Comparison of ENCODE assay signal across 16 cellular contexts in genomic region chr11:61726775-61727174, GRCh38. TPM values are rescaled to one million over a fixed set of nuclear protein-coding genes. Genes with fewer than 3 reads are reported as not detected.
A peak's percentile ranks its signal among the peaks of the same experiment; 100 is the strongest.
DNase-seq lines count a peak whose midpoint lies in the region; ATAC-seq and TF ChIP-seq lines count a peak whose summit lies in the region.
"Had no signal": no experiment of that assay in that cellular context is flagged by ENCODE, and none has a peak within 500 bp of the region (broad histone marks: within the 10 kb centered on the region; RNA-seq: fewer than 3 reads in every experiment).

No MANE protein-coding gene starts in this region.

- no peaks in the 10 kb centered on the region for H3K79me2 ChIP-seq in neural progenitor cell (ENCODE audit: low read depth)

- ATAC-seq in Right ventricle myocardium superior (ENCODE audit: poor library complexity) (no peak), HG02981 (IDR thresholded peaks at IDR 0.05; ENCODE audit: unreplicated experiment) (no peak), aorta (ENCODE audit: low FRiP score) (no peak), GM19324 (IDR thresholded peaks at IDR 0.05; ENCODE audit: low FRiP score, unreplicated experiment) (no peak)
- ATAC-seq: CD8-positive, alpha-beta T cell; HCT116 had no signal

- H3K4me1 ChIP-seq in left ventricle myocardium inferior = peaks cover 9% of the 10 kb centered on the region
- no peaks in the 10 kb centered on the region for H3K4me1 ChIP-seq in neural progenitor cell
- H3K4me1 ChIP-seq in uterus = no peaks in the 10 kb centered on the region
- H3K4me1 ChIP-seq in aorta (ENCODE audit: control insufficient read depth in 1 of 2, insufficient read depth in 2 of 2, low read length in 2 of 2) = no peaks in the 10 kb centered on the region

- peaks cover 100% of the 10 kb centered on the region for H3K36me3 Mint-ChIP-seq in dendritic cell treated with granulocyte-macrophage colony-stimulating factor and Interleukin-4, amounts not matched to agents 40 ng/mL and 50 ng/mL, for 4 days (ENCODE audit: low read depth)
- peaks cover 5% of the 10 kb centered on the region for H3K36me3 Mint-ChIP-seq in neural progenitor cell
- H3K36me3 Mint-ChIP-seq: CD8-positive, alpha-beta T cell had no signal

- H3K9me3 ChIP-seq in left ventricle myocardium inferior (replicated peaks) = no peaks in the 10 kb centered on the region
- H3K9me3 ChIP-seq in neural progenitor cell (ENCODE audit: low read depth) = no peaks in the 10 kb centered on the region
- no peaks in the 10 kb centered on the region for H3K9me3 ChIP-seq in uterus
- no peaks in the 10 kb centered on the region for H3K9me3 ChIP-seq in aorta (ENCODE audit: control insufficient read depth, low read length)

- no peak overlapping the region for H2AFZ ChIP-seq in neural progenitor cell (replicated peaks)
- H2AFZ ChIP-seq: GM23248 had no signal

- no peaks in the 10 kb centered on the region for H3K27me3 Mint-ChIP-seq in dendritic cell treated with granulocyte-macrophage colony-stimulating factor and Interleukin-4, amounts not matched to agents 40 ng/mL and 50 ng/mL, for 4 days
- H3K27me3 Mint-ChIP-seq in neural progenitor cell (ENCODE audit: insufficient read depth, low read depth) = peaks cover 4% of the 10 kb centered on the region

- H3F3A ChIP-seq in neural progenitor cell (ENCODE audit: low read depth) = no peaks in the 10 kb centered on the region

- H3K4me3 Mint-ChIP-seq in dendritic cell treated with granulocyte-macrophage colony-stimulating factor and Interleukin-4, amounts not matched to agents 40 ng/mL and 50 ng/mL, for 4 days = no peak overlapping the region
- no peak overlapping the region for H3K4me3 Mint-ChIP-seq in neural progenitor cell
- H3K4me3 Mint-ChIP-seq: CD14-positive monocyte; CD8-positive, alpha-beta T cell had no signal

- DNase-seq in left ventricle myocardium inferior (no peak), Right ventricle myocardium superior (no peak), neural progenitor cell (ENCODE audit: low spot score) (no peak), uterus (no peak), aorta (no peak)
- DNase-seq: CD8-positive, alpha-beta T cell; COR-L47; DND-41; GDM1; GM23248 had no signal

- H3K27me3 ChIP-seq in left ventricle myocardium inferior (ENCODE audit: low read depth) (no peaks in the 10 kb centered on the region), neural progenitor cell (no peaks in the 10 kb centered on the region), uterus (no peaks in the 10 kb centered on the region), aorta (ENCODE audit: control insufficient read depth in 1 of 2, insufficient read depth in 2 of 2, low read length in 1 of 2) (no peaks in the 10 kb centered on the region)

- no peaks in the 10 kb centered on the region for H4K20me1 ChIP-seq in neural progenitor cell (ENCODE audit: low read depth)

- TF ChIP-seq CTCF in left ventricle myocardium inferior (IDR thresholded peaks at IDR 0.05; ENCODE audit: borderline replicate concordance) (no peak), neural progenitor cell (IDR thresholded peaks at IDR 0.05) (no peak), uterus (IDR thresholded peaks at IDR 0.05) (no peak)

- no peak for TF ChIP-seq POLR2A in uterus (IDR thresholded peaks at IDR 0.05)

- H3K36me3 ChIP-seq in left ventricle myocardium inferior (peaks cover 31% of the 10 kb centered on the region), neural progenitor cell (no peaks in the 10 kb centered on the region), uterus (no peaks in the 10 kb centered on the region), aorta (ENCODE audit: control insufficient read depth in 1 of 2, insufficient read depth in 2 of 2, low read length in 1 of 2) (no peaks in the 10 kb centered on the region)

- peak overlapping the region; percentile 24 for H3K27ac ChIP-seq in left ventricle myocardium inferior (replicated peaks)
- H3K27ac ChIP-seq in neural progenitor cell = no peak overlapping the region
- peak overlapping the region; percentile 56 to 62 for H3K27ac ChIP-seq in uterus
- H3K27ac ChIP-seq in aorta (ENCODE audit: low read depth in 1 of 2, low read length in 2 of 2) = no peak overlapping the region
- H3K27ac ChIP-seq: 22Rv1, GM23248 had no signal

- no peaks in the 10 kb centered on the region for H3K9me3 Mint-ChIP-seq in dendritic cell treated with granulocyte-macrophage colony-stimulating factor and Interleukin-4, amounts not matched to agents 40 ng/mL and 50 ng/mL, for 4 days
- H3K9me3 Mint-ChIP-seq in neural progenitor cell = no peaks in the 10 kb centered on the region
- H3K9me3 Mint-ChIP-seq: CD14-positive monocyte; CD8-positive, alpha-beta T cell had no signal

- intact Hi-C loops in left ventricle myocardium inferior (cut with micrococcal nuclease) = no loop called here
- intact Hi-C loops in Right ventricle myocardium superior (cut with DNase I) = no loop called here
- intact Hi-C loops in dendritic cell treated with granulocyte-macrophage colony-stimulating factor and Interleukin-4, amounts not matched to agents 40 ng/mL and 50 ng/mL, for 4 days (cut with micrococcal nuclease) = no loop called here
- intact Hi-C loops in uterus (cut with DNase I; ENCODE audit: low total_unique reads) = loop anchor here (5.0 kb wide), 1 partner anchor 44 kb away; the partner anchor contains the start of gene DAGLA
- intact Hi-C loops in aorta (cut with DNase I) = no loop called here

- WGBS in aorta, 2 donors = 90 to 95% methylated on average over 13 of the region's 13 CpGs

- H3K4me2 ChIP-seq in neural progenitor cell = no peak overlapping the region

- peaks cover 29% of the 10 kb centered on the region for H3K4me1 Mint-ChIP-seq in dendritic cell treated with granulocyte-macrophage colony-stimulating factor and Interleukin-4, amounts not matched to agents 40 ng/mL and 50 ng/mL, for 4 days (ENCODE audit: low read depth)
- peaks cover 5% of the 10 kb centered on the region for H3K4me1 Mint-ChIP-seq in neural progenitor cell

- H3K4me3 ChIP-seq in left ventricle myocardium inferior (no peak overlapping the region), neural progenitor cell (no peak overlapping the region), uterus (no peak overlapping the region), aorta (ENCODE audit: low read length in 2 of 2) (no peak overlapping the region)
- H3K4me3 ChIP-seq: GM23248 had no signal

- peak overlapping the region; percentile 35 for H3K27ac Mint-ChIP-seq in dendritic cell treated with granulocyte-macrophage colony-stimulating factor and Interleukin-4, amounts not matched to agents 40 ng/mL and 50 ng/mL, for 4 days
- H3K27ac Mint-ChIP-seq in neural progenitor cell = peak overlapping the region; percentile 63
- H3K27ac Mint-ChIP-seq: CD8-positive, alpha-beta T cell had no signal

- no peak overlapping the region for H3K9ac ChIP-seq in neural progenitor cell
- H3K9ac ChIP-seq: GM23248 had no signal

RNA-seq across cellular contexts. Expression of gene MYRF, which starts 25.7 kb away (rescaled TPM):
- total RNA-seq in left ventricle myocardium inferior (0.14 TPM), Right ventricle myocardium superior (0.16 TPM), neural progenitor cell (ENCODE audit: low replicate concordance) (1.9 and 5.8 TPM in 2 replicates), uterus (100 to 1,000 TPM in 1 of 4 donors, 10 to 100 TPM in 2, 1 to 10 TPM in 1; 6.4 to 106 (median 12.7) TPM), aorta (1 to 10 TPM in 1 of 2 donors, under 1 TPM in 1; 0.23 to 1.1 TPM)
- 1 to 10 TPM in 1 of 2 donors, under 1 TPM in 1; 0.92 to 2.3 TPM for polyA plus RNA-seq in aorta
- total RNA-seq: GM23248 had no signal

RNA-seq across cellular contexts. Expression of gene DAGLA, which starts 46.6 kb away (rescaled TPM):
- total RNA-seq in left ventricle myocardium inferior (3.2 TPM), Right ventricle myocardium superior (4.2 TPM), neural progenitor cell (ENCODE audit: low replicate concordance) (1.1 and 4.6 TPM in 2 replicates), uterus (1 to 10 TPM in 2 of 4 donors, under 1 TPM in 2; 0.29 to 5.4 (median 1.9) TPM), aorta (1 to 10 TPM; 1.4 to 3.5 TPM)
- under 1 TPM; 0.51 to 0.63 TPM for polyA plus RNA-seq in aorta

Comparison
In these comparisons a context has a peak if more than half of its experiments do, and no peak if none do; other contexts are left out.
1. H3K27ac ChIP-seq: peak in left ventricle myocardium inferior (single experiment) and uterus (2 of 2); none in neural progenitor cell (single experiment) and aorta (0 of 2).